10 cellular contexts compared by ENCODE assay signal in genomic region chr15:90838066-90838465, GRCh38. TPM values are rescaled to one million over a fixed set of nuclear protein-coding genes. Genes with fewer than 3 reads are reported as not detected.
DNase-seq lines count a peak whose midpoint lies in the region; ATAC-seq and TF ChIP-seq lines count a peak whose summit lies in the region.
"Had no signal": no experiment of that assay in that cellular context is flagged by ENCODE, and none has a peak within 500 bp of the region (broad histone marks: within the 10 kb centered on the region; RNA-seq: fewer than 3 reads in every experiment).

No MANE protein-coding gene starts in this region.

- H3K36me3 ChIP-seq in BE2C (no peaks in the 10 kb centered on the region), sigmoid colon (no peaks in the 10 kb centered on the region)

- TF ChIP-seq POLR2A in sigmoid colon (IDR thresholded peaks at IDR 0.05): no peak

- no peaks in the 10 kb centered on the region; the same call in 1 of the 2 replicates for H3K4me1 ChIP-seq in BE2C
- no peaks in the 10 kb centered on the region for H3K4me1 ChIP-seq in sigmoid colon

- TF ChIP-seq CTCF in BE2C (IDR thresholded peaks at IDR 0.05; ENCODE audit: low read depth, low read length) (no peak), sigmoid colon (IDR thresholded peaks at IDR 0.05) (no peak)

- peak; percentile 50 for ATAC-seq in HG03432 (IDR thresholded peaks at IDR 0.05; ENCODE audit: unreplicated experiment)

- H3K27me3 ChIP-seq in BE2C (no peaks in the 10 kb centered on the region), sigmoid colon (no peaks in the 10 kb centered on the region)
- H3K27me3 ChIP-seq: hepatocyte had no signal

- intact Hi-C loops in head of caudate nucleus (cut with DNase I): no loop called here
- intact Hi-C loops in sigmoid colon (cut with DNase I): no loop called here

- 37 to 57% methylated on average over 14 of the region's 14 CpGs for WGBS in sigmoid colon, 2 donors

- no peak overlapping the region for H3K27ac ChIP-seq in sigmoid colon
- H3K27ac ChIP-seq: hepatocyte had no signal

- H3K9me3 ChIP-seq in BE2C (no peaks in the 10 kb centered on the region), sigmoid colon (no peaks in the 10 kb centered on the region)

- DNase-seq in activated CD8-positive, alpha-beta memory T cell treated with anti-CD3 and anti-CD28 coated beads, Interleukin-2, amount 50 U/mL, for 24 hours (ENCODE audit: extremely low read depth): peak; percentile 73
- peak; percentile 25 to 88 (median 73) for DNase-seq in head of caudate nucleus
- DNase-seq in stimulated activated CD8-positive, alpha-beta memory T cell treated with anti-CD3 and anti-CD28 coated beads, Interleukin-2, amount 100 ng/mL, for 48 hours (ENCODE audit: low read depth in 2 of 2): peak; percentile 85 to 92
- DNase-seq in DMS153 treated with DMSO at 0.1 percent for 48 hours (lab: John Stamatoyannopoulos, UW; ENCODE audit: unreplicated experiment): no peak
- no peak for DNase-seq in AG20443 (ENCODE audit: low spot score)
- DNase-seq in BE2C: no peak
- no peak for DNase-seq in sigmoid colon
- DNase-seq: NCI-H1092 treated with DMSO at 0.1 percent for 48 hours had no signal

- no peak overlapping the region for H3K4me3 ChIP-seq in BE2C (ENCODE audit: low read depth, low read length)
- no peak overlapping the region for H3K4me3 ChIP-seq in sigmoid colon
- H3K4me3 ChIP-seq: hepatocyte had no signal

- no peak for TF ChIP-seq EP300 in sigmoid colon (IDR thresholded peaks at IDR 0.05)

RNA-seq across cellular contexts. Expression of gene FURIN, which starts 30.3 kb away (rescaled TPM):
- 41.1 TPM for polyA plus RNA-seq in BE2C (2012; ENCODE audit: insufficient read depth, insufficient read length, low read depth)
- total RNA-seq in sigmoid colon: 10 to 100 TPM; 21.0 to 35.0 (median 24.3) TPM
- 10 to 100 TPM; 23.4 to 69.2 (median 30.1) TPM for polyA plus RNA-seq in sigmoid colon

RNA-seq across cellular contexts. Expression of gene FES, which starts 46.2 kb away (rescaled TPM):
- polyA plus RNA-seq in BE2C (2012; ENCODE audit: insufficient read depth, insufficient read length, low read depth): 11.9 TPM
- total RNA-seq in sigmoid colon: 10 to 100 TPM; 28.0 to 35.5 (median 30.4) TPM
- 10 to 100 TPM in 1 of 3 donors, 1 to 10 TPM in 2; 4.9 to 17.6 (median 7.2) TPM for polyA plus RNA-seq in sigmoid colon

Comparison
In these comparisons a context has a peak if more than half of its experiments do, and no peak if none do; other contexts are left out.
1. DNase-seq: peak in activated CD8-positive, alpha-beta memory T cell treated with anti-CD3 and anti-CD28 coated beads, Interleukin-2, amount 50 U/mL, for 24 hours (single experiment), head of caudate nucleus (42 of 42) and stimulated activated CD8-positive, alpha-beta memory T cell treated with anti-CD3 and anti-CD28 coated beads, Interleukin-2, amount 100 ng/mL, for 48 hours (2 of 2); none in DMS153 treated with DMSO at 0.1 percent for 48 hours (single experiment), AG20443 (single experiment), BE2C (single experiment) and sigmoid colon (single experiment).